8 cellular contexts compared by ENCODE assay signal in the genomic region with DNA sequence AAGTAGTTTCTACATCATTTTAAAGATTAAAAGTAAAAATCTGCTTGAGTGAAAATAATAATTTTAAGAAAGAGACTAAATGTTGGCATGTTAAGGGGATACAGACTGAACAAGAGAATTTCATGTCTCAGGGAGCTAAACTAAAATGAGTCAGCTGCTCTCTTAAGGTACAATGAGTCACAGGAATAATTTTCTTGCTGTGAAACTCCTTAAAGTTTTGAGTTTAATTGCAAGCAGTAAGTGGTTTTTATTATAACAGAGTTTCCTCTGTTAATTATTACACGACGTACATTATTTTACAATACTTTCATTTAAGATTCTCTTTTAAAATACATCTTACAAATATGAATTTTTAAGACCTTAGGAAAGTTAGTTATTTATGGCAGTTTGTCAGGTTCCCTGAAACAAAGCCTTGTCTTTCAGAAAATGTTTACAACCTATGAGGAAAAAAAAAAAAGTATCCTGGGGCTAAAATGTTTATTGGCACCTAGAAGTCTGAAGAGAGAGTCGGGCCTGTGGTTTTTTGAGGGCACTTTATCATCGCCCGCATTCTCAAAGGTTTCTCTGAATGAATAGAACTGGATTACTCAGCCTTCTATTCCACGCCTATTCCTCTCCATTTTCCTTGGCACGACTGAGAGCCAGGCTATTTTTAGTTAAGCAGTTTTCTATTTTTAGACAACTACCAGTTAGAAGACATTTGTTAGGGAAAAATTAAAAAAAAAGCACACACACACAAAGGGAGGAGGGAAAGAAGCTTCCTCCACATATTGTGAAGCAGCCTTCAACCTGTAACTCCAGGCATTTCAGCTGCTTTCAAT.
DNase-seq lines count a peak whose midpoint lies in the region; ATAC-seq and TF ChIP-seq lines count a peak whose summit lies in the region.

No MANE protein-coding gene starts in this region.

- no peaks in the 10 kb centered on the region for H3K4me1 ChIP-seq in urinary bladder (ENCODE audit: insufficient read depth)

- CTCF ChIA-PET in activated naive CD4-positive, alpha-beta T cell treated with anti-CD3 and anti-CD28 coated beads for 36 hours (lab: Charles Lee): no interaction called here
- CTCF ChIA-PET in activated naive CD4-positive, alpha-beta T cell treated with anti-CD3 and anti-CD28 coated beads, Interleukin-2, amount 10 ng/mL, durations not matched to agents 7 days and 5 days (lab: Charles Lee): interaction anchor here (1.7 kb wide), 1 partner anchor 56 kb away, joined by 4 read pairs; no protein-coding TSS in a partner anchor
- CTCF ChIA-PET in activated CD8-positive, alpha-beta memory T cell treated with anti-CD3 and anti-CD28 coated beads, Interleukin-2, amount 10 ng/mL, durations not matched to agents 7 days and 5 days (lab: Charles Lee): interaction anchor here (1.2 kb wide), 1 partner anchor 58 kb away, joined by 3 read pairs; no protein-coding TSS in a partner anchor

- no peak overlapping the region for H3K4me3 ChIP-seq in urinary bladder (ENCODE audit: low read depth, low read length)

- peak overlapping the region; percentile 73 for H3K27ac ChIP-seq in urinary bladder (ENCODE audit: low read depth)

- peak; percentile 58 for ATAC-seq in HG02981 (IDR thresholded peaks at IDR 0.05; ENCODE audit: unreplicated experiment)
- ATAC-seq in activated CD8-positive, alpha-beta memory T cell treated with anti-CD3 and anti-CD28 coated beads, Interleukin-2, amount 10 ng/mL, durations not matched to agents 7 days and 5 days: no peak

- H3K36me3 Mint-ChIP-seq in activated naive CD4-positive, alpha-beta T cell treated with anti-CD3 and anti-CD28 coated beads for 36 hours (ENCODE audit: low read depth): no peaks in the 10 kb centered on the region
- no peaks in the 10 kb centered on the region for H3K36me3 Mint-ChIP-seq in activated naive CD4-positive, alpha-beta T cell treated with anti-CD3 and anti-CD28 coated beads, Interleukin-2, amount 10 ng/mL, durations not matched to agents 7 days and 5 days
- no peaks in the 10 kb centered on the region for H3K36me3 Mint-ChIP-seq in mesothelial cell of epicardium
- no peaks in the 10 kb centered on the region for H3K36me3 Mint-ChIP-seq in activated CD8-positive, alpha-beta memory T cell treated with anti-CD3 and anti-CD28 coated beads, Interleukin-2, amount 10 ng/mL, durations not matched to agents 7 days and 5 days

- no peak overlapping the region for H3K27ac Mint-ChIP-seq in activated naive CD4-positive, alpha-beta T cell treated with anti-CD3 and anti-CD28 coated beads for 36 hours
- H3K27ac Mint-ChIP-seq in activated naive CD4-positive, alpha-beta T cell treated with anti-CD3 and anti-CD28 coated beads, Interleukin-2, amount 10 ng/mL, durations not matched to agents 7 days and 5 days: no peak overlapping the region
- H3K27ac Mint-ChIP-seq in mesothelial cell of epicardium: peak overlapping the region; percentile 94
- H3K27ac Mint-ChIP-seq in activated CD8-positive, alpha-beta memory T cell treated with anti-CD3 and anti-CD28 coated beads, Interleukin-2, amount 10 ng/mL, durations not matched to agents 7 days and 5 days: no peak overlapping the region

- peaks cover 14% of the 10 kb centered on the region for H3K27me3 Mint-ChIP-seq in activated naive CD4-positive, alpha-beta T cell treated with anti-CD3 and anti-CD28 coated beads for 36 hours (ENCODE audit: low read depth)
- H3K27me3 Mint-ChIP-seq in activated naive CD4-positive, alpha-beta T cell treated with anti-CD3 and anti-CD28 coated beads, Interleukin-2, amount 10 ng/mL, durations not matched to agents 7 days and 5 days: peaks cover 3% of the 10 kb centered on the region
- no peaks in the 10 kb centered on the region for H3K27me3 Mint-ChIP-seq in mesothelial cell of epicardium (ENCODE audit: low read depth)
- peaks cover 2% of the 10 kb centered on the region for H3K27me3 Mint-ChIP-seq in activated CD8-positive, alpha-beta memory T cell treated with anti-CD3 and anti-CD28 coated beads, Interleukin-2, amount 10 ng/mL, durations not matched to agents 7 days and 5 days

- no peaks in the 10 kb centered on the region for H3K36me3 ChIP-seq in urinary bladder (ENCODE audit: insufficient read depth)

- no peaks in the 10 kb centered on the region for H3K9me3 Mint-ChIP-seq in activated naive CD4-positive, alpha-beta T cell treated with anti-CD3 and anti-CD28 coated beads for 36 hours
- no peaks in the 10 kb centered on the region for H3K9me3 Mint-ChIP-seq in activated naive CD4-positive, alpha-beta T cell treated with anti-CD3 and anti-CD28 coated beads, Interleukin-2, amount 10 ng/mL, durations not matched to agents 7 days and 5 days
- H3K9me3 Mint-ChIP-seq in mesothelial cell of epicardium: no peaks in the 10 kb centered on the region
- no peaks in the 10 kb centered on the region for H3K9me3 Mint-ChIP-seq in activated CD8-positive, alpha-beta memory T cell treated with anti-CD3 and anti-CD28 coated beads, Interleukin-2, amount 10 ng/mL, durations not matched to agents 7 days and 5 days (ENCODE audit: low read depth)

- H3K4me3 Mint-ChIP-seq in activated naive CD4-positive, alpha-beta T cell treated with anti-CD3 and anti-CD28 coated beads for 36 hours: no peak overlapping the region
- H3K4me3 Mint-ChIP-seq in activated naive CD4-positive, alpha-beta T cell treated with anti-CD3 and anti-CD28 coated beads, Interleukin-2, amount 10 ng/mL, durations not matched to agents 7 days and 5 days: no peak overlapping the region
- peak overlapping the region; percentile 43 for H3K4me3 Mint-ChIP-seq in mesothelial cell of epicardium
- no peak overlapping the region for H3K4me3 Mint-ChIP-seq in activated CD8-positive, alpha-beta memory T cell treated with anti-CD3 and anti-CD28 coated beads, Interleukin-2, amount 10 ng/mL, durations not matched to agents 7 days and 5 days

- intact Hi-C loops in activated naive CD4-positive, alpha-beta T cell treated with anti-CD3 and anti-CD28 coated beads for 36 hours (cut with micrococcal nuclease): loop anchor here (1.0 to 2.0 kb wide), 3 partner anchors 43 to 193 kb away; no protein-coding TSS in a partner anchor

- H3K4me1 Mint-ChIP-seq in activated naive CD4-positive, alpha-beta T cell treated with anti-CD3 and anti-CD28 coated beads for 36 hours (ENCODE audit: low read depth): peaks cover 15% of the 10 kb centered on the region
- H3K4me1 Mint-ChIP-seq in activated naive CD4-positive, alpha-beta T cell treated with anti-CD3 and anti-CD28 coated beads, Interleukin-2, amount 10 ng/mL, durations not matched to agents 7 days and 5 days: no peaks in the 10 kb centered on the region
- peaks cover 34% of the 10 kb centered on the region for H3K4me1 Mint-ChIP-seq in mesothelial cell of epicardium
- no peaks in the 10 kb centered on the region for H3K4me1 Mint-ChIP-seq in activated CD8-positive, alpha-beta memory T cell treated with anti-CD3 and anti-CD28 coated beads, Interleukin-2, amount 10 ng/mL, durations not matched to agents 7 days and 5 days

- 5% methylated on average over 7 of the region's 7 CpGs for WGBS in urinary bladder

- TF ChIP-seq CTCF in mesothelial cell of epicardium (IDR thresholded peaks at IDR 0.05; ENCODE audit: unreplicated experiment): no peak

- peak; percentile 13 for DNase-seq in activated naive CD4-positive, alpha-beta T cell treated with anti-CD3 and anti-CD28 coated beads for 36 hours
- no peak for DNase-seq in activated naive CD4-positive, alpha-beta T cell treated with anti-CD3 and anti-CD28 coated beads, Interleukin-2, amount 10 ng/mL, durations not matched to agents 7 days and 5 days
- DNase-seq in NCI-H460 (ENCODE audit: extremely low read depth, low read depth) (peak; percentile 67), dedifferentiated amniotic fluid mesenchymal stem cell (ENCODE audit: extremely low spot score) (peak; percentile 96), mesothelial cell of epicardium (ENCODE audit: low spot score in 2 of 2, unreplicated experiment in 2 of 2) (no peak)
- no peak for DNase-seq in activated CD8-positive, alpha-beta memory T cell treated with anti-CD3 and anti-CD28 coated beads, Interleukin-2, amount 10 ng/mL, durations not matched to agents 7 days and 5 days

Comparison
In these comparisons a context has a peak if more than half of its experiments do, and no peak if none do; other contexts are left out.
1. DNase-seq: peak in activated naive CD4-positive, alpha-beta T cell treated with anti-CD3 and anti-CD28 coated beads for 36 hours (single experiment), NCI-H460 (single experiment) and dedifferentiated amniotic fluid mesenchymal stem cell (single experiment); none in activated naive CD4-positive, alpha-beta T cell treated with anti-CD3 and anti-CD28 coated beads, Interleukin-2, amount 10 ng/mL, durations not matched to agents 7 days and 5 days (single experiment), mesothelial cell of epicardium (0 of 2) and activated CD8-positive, alpha-beta memory T cell treated with anti-CD3 and anti-CD28 coated beads, Interleukin-2, amount 10 ng/mL, durations not matched to agents 7 days and 5 days (single experiment).